ENCODE assay signal across 12 cellular contexts in genomic region chr15:80804970-80805495, GRCh38. TPM values are rescaled to one million over a fixed set of nuclear protein-coding genes. Genes with fewer than 3 reads are reported as not detected.
DNase-seq lines count a peak whose midpoint lies in the region; ATAC-seq and TF ChIP-seq lines count a peak whose summit lies in the region.
"Had no signal": no experiment of that assay in that cellular context is flagged by ENCODE, and none has a peak within 500 bp of the region (broad histone marks: within the 10 kb centered on the region; RNA-seq: fewer than 3 reads in every experiment).

No MANE protein-coding gene starts in this region.

- TF ChIP-seq POLR2A in gastrocnemius medialis (IDR thresholded peaks at IDR 0.05) = no peak

- peaks cover 5% of the 10 kb centered on the region for H3K4me1 Mint-ChIP-seq in T-helper 17 cell
- H3K4me1 Mint-ChIP-seq: memory B cell had no signal

- no peaks in the 10 kb centered on the region for H3K9me3 ChIP-seq in T-helper 17 cell (ENCODE audit: control insufficient read depth, low read length, poor library complexity, severe bottlenecking)
- H3K9me3 ChIP-seq in mucosa of descending colon = no peaks in the 10 kb centered on the region
- no peaks in the 10 kb centered on the region for H3K9me3 ChIP-seq in gastrocnemius medialis

- peak overlapping the region; percentile 25 for H3K4me3 Mint-ChIP-seq in T-helper 17 cell
- H3K4me3 Mint-ChIP-seq: dendritic cell treated with granulocyte-macrophage colony-stimulating factor and Interleukin-4, amounts not matched to agents 40 ng/mL and 50 ng/mL, for 4 days; memory B cell had no signal

- no peaks in the 10 kb centered on the region for H3K4me1 ChIP-seq in mucosa of descending colon (ENCODE audit: low read depth)
- no peaks in the 10 kb centered on the region for H3K4me1 ChIP-seq in gastrocnemius medialis

- in situ Hi-C loops in gastrocnemius medialis (cut with MboI; ENCODE audit: low sequenced_read_pairs in 4 of 4) = no loop called here

- no peak overlapping the region for H3K27ac Mint-ChIP-seq in T-helper 17 cell
- H3K27ac Mint-ChIP-seq: dendritic cell treated with granulocyte-macrophage colony-stimulating factor and Interleukin-4, amounts not matched to agents 40 ng/mL and 50 ng/mL, for 4 days; memory B cell had no signal

- H3K27ac ChIP-seq in gastrocnemius medialis = no peak overlapping the region

- intact Hi-C loops in mucosa of descending colon (cut with DNase I, micrococcal nuclease) (no loop called here), gastrocnemius medialis (cut with DNase I; ENCODE audit: low total_unique reads) (no loop called here)

- H3K27me3 Mint-ChIP-seq in T-helper 17 cell = peaks cover 17% of the 10 kb centered on the region

- ATAC-seq in T-helper 17 cell = no peak
- peak; percentile 58 for ATAC-seq in mucosa of descending colon
- ATAC-seq in gastrocnemius medialis = no peak
- no peak for ATAC-seq in GM18511 (IDR thresholded peaks at IDR 0.05; ENCODE audit: unreplicated experiment)
- ATAC-seq in GM19324 (IDR thresholded peaks at IDR 0.05; ENCODE audit: low FRiP score, unreplicated experiment) = no peak

- TF ChIP-seq CTCF in mucosa of descending colon (IDR thresholded peaks at IDR 0.05) (no peak), gastrocnemius medialis (IDR thresholded peaks at IDR 0.05 in 4 of 5, conservative IDR thresholded peaks at IDR 0.05 in 1 of 5) (no peak)

- H3K36me3 ChIP-seq in mucosa of descending colon (ENCODE audit: low read depth) (no peaks in the 10 kb centered on the region), gastrocnemius medialis (no peaks in the 10 kb centered on the region)

- no peaks in the 10 kb centered on the region for H3K36me3 Mint-ChIP-seq in T-helper 17 cell (ENCODE audit: low read depth)
- H3K36me3 Mint-ChIP-seq: memory B cell had no signal

- DNase-seq in NCI-H1694 treated with DMSO at 0.1 percent for 48 hours (lab: John Stamatoyannopoulos, UW) (peak; percentile 18), NCI-H1694 (lab: John Stamatoyannopoulos, UW) (no peak), NCI-H146 (lab: John Stamatoyannopoulos, UW) (peak; percentile 87), T-helper 17 cell (no peak), mucosa of descending colon (peak in 1 of 3 donors; percentile 10), gastrocnemius medialis (no peak)
- DNase-seq: activated gamma-delta T cell treated with Interleukin-2 at 50 U/mL for 16 hours, NCI-H446 had no signal

- H3K4me3 ChIP-seq in mucosa of descending colon (no peak overlapping the region), gastrocnemius medialis (no peak overlapping the region)

- no peaks in the 10 kb centered on the region for H3K27me3 ChIP-seq in gastrocnemius medialis

RNA-seq across cellular contexts. Expression of gene CEMIP, which starts 25.9 kb away (rescaled TPM):
- total RNA-seq in T-helper 17 cell = under 1 TPM; 0.15 to 0.42 TPM
- total RNA-seq in mucosa of descending colon = 1 to 10 TPM in 2 of 3 donors, under 1 TPM in 1; 0.63 to 2.2 (median 1.4) TPM
- under 1 TPM in 1 of 4 donors, not detected in 3; 0.04 TPM for total RNA-seq in gastrocnemius medialis

Comparison
In these comparisons a context has a peak if more than half of its experiments do, and no peak if none do; other contexts are left out.
1. DNase-seq: peak in NCI-H1694 treated with DMSO at 0.1 percent for 48 hours (single experiment) and NCI-H146 (single experiment); none in NCI-H1694 (single experiment), T-helper 17 cell (0 of 3) and gastrocnemius medialis (0 of 2).